1 cellular context compared by ENCODE assay signal in the genomic region with DNA sequence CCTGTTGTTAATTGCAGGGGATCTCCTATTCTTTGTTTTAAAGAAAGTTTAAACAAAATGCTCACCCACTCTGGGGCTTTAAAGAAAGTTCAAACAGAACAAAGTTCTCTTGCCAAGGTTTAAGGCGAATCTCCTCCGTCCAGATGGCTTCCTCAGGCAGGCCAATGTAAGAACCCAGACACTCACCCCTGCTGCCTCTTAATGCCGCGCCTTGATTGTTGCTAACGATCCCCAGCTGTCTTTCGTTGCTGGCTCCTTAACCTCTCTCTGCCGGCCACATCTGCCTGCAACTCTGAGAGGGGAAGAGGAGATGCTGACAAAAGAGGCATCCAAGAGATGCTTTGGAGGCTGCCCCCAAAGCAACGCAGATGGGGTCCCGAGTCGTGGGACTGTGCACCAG.
TF ChIP-seq lines count a peak whose summit lies in the region.

No MANE protein-coding gene starts in this region.

TF ChIP-seq in GM23338, 12 proteins besides CTCF, POLR2A, EP300 and RAD21 (continued from another document):
- TF ChIP-seq, protein P1, sequence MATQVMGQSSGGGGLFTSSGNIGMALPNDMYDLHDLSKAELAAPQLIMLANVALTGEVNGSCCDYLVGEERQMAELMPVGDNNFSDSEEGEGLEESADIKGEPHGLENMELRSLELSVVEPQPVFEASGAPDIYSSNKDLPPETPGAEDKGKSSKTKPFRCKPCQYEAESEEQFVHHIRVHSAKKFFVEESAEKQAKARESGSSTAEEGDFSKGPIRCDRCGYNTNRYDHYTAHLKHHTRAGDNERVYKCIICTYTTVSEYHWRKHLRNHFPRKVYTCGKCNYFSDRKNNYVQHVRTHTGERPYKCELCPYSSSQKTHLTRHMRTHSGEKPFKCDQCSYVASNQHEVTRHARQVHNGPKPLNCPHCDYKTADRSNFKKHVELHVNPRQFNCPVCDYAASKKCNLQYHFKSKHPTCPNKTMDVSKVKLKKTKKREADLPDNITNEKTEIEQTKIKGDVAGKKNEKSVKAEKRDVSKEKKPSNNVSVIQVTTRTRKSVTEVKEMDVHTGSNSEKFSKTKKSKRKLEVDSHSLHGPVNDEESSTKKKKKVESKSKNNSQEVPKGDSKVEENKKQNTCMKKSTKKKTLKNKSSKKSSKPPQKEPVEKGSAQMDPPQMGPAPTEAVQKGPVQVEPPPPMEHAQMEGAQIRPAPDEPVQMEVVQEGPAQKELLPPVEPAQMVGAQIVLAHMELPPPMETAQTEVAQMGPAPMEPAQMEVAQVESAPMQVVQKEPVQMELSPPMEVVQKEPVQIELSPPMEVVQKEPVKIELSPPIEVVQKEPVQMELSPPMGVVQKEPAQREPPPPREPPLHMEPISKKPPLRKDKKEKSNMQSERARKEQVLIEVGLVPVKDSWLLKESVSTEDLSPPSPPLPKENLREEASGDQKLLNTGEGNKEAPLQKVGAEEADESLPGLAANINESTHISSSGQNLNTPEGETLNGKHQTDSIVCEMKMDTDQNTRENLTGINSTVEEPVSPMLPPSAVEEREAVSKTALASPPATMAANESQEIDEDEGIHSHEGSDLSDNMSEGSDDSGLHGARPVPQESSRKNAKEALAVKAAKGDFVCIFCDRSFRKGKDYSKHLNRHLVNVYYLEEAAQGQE (IDR thresholded peaks at IDR 0.05; ENCODE audit: unreplicated experiment), result no peak
- TF ChIP-seq NANOG (IDR thresholded peaks at IDR 0.05; ENCODE audit: borderline replicate concordance) (no peak), ZNF114 (CRISPR knock-in tag; IDR thresholded peaks at IDR 0.05) (no peak), CREB1 (CRISPR knock-in tag; IDR thresholded peaks at IDR 0.05; ENCODE audit: low read depth) (no peak), STAT1 (IDR thresholded peaks at IDR 0.05; ENCODE audit: unreplicated experiment) (no peak), EZH2phosphoT487 (IDR thresholded peaks at IDR 0.05; ENCODE audit: unreplicated experiment) (no peak)
- TF ChIP-seq, protein P2, sequence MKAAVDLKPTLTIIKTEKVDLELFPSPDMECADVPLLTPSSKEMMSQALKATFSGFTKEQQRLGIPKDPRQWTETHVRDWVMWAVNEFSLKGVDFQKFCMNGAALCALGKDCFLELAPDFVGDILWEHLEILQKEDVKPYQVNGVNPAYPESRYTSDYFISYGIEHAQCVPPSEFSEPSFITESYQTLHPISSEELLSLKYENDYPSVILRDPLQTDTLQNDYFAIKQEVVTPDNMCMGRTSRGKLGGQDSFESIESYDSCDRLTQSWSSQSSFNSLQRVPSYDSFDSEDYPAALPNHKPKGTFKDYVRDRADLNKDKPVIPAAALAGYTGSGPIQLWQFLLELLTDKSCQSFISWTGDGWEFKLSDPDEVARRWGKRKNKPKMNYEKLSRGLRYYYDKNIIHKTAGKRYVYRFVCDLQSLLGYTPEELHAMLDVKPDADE (IDR thresholded peaks at IDR 0.05), result no peak
